9 cellular contexts compared by ENCODE assay signal in genomic region chr1:202618387-202619022, GRCh38.
DNase-seq lines count a peak whose midpoint lies in the region; ATAC-seq and TF ChIP-seq lines count a peak whose summit lies in the region.
"Had no signal": no experiment of that assay in that cellular context is flagged by ENCODE, and none has a peak within 500 bp of the region (broad histone marks: within the 10 kb centered on the region; RNA-seq: fewer than 3 reads in every experiment).

No MANE protein-coding gene starts in this region.

- H3K4me3 ChIP-seq in brain microvascular endothelial cell (ENCODE audit: low read depth, low read length) = no peak overlapping the region

- TF ChIP-seq CTCF in brain microvascular endothelial cell (IDR thresholded peaks at IDR 0.05; ENCODE audit: low read depth, low read length, missing control alignments) = no peak

- peak overlapping the region; percentile 9 for H3K27ac Mint-ChIP-seq in activated CD4-positive, alpha-beta T cell treated with anti-CD3 and anti-CD28 coated beads, Interleukin-2, amount 10 ng/mL, durations not matched to agents 7 days and 5 days

- H3K27me3 ChIP-seq in brain microvascular endothelial cell (replicated peaks) = no peaks in the 10 kb centered on the region

- peaks cover 20% of the 10 kb centered on the region for H3K4me1 Mint-ChIP-seq in activated CD4-positive, alpha-beta T cell treated with anti-CD3 and anti-CD28 coated beads, Interleukin-2, amount 10 ng/mL, durations not matched to agents 7 days and 5 days

- peak; percentile 53 for ATAC-seq in HG03175 (IDR thresholded peaks at IDR 0.05; ENCODE audit: unreplicated experiment)

- H3K36me3 Mint-ChIP-seq in activated CD4-positive, alpha-beta T cell treated with anti-CD3 and anti-CD28 coated beads, Interleukin-2, amount 10 ng/mL, durations not matched to agents 7 days and 5 days (ENCODE audit: low read depth) = no peaks in the 10 kb centered on the region

- H3K9me3 Mint-ChIP-seq in activated CD4-positive, alpha-beta T cell treated with anti-CD3 and anti-CD28 coated beads, Interleukin-2, amount 10 ng/mL, durations not matched to agents 7 days and 5 days = no peaks in the 10 kb centered on the region

- H3K27ac ChIP-seq in brain microvascular endothelial cell = no peak overlapping the region

- no peak overlapping the region for H3K4me3 Mint-ChIP-seq in activated CD4-positive, alpha-beta T cell treated with anti-CD3 and anti-CD28 coated beads, Interleukin-2, amount 10 ng/mL, durations not matched to agents 7 days and 5 days

- H3K36me3 ChIP-seq in brain microvascular endothelial cell (replicated peaks) = no peaks in the 10 kb centered on the region

- peaks cover 32% of the 10 kb centered on the region for H3K27me3 Mint-ChIP-seq in activated CD4-positive, alpha-beta T cell treated with anti-CD3 and anti-CD28 coated beads, Interleukin-2, amount 10 ng/mL, durations not matched to agents 7 days and 5 days

- CTCF ChIA-PET in activated CD4-positive, alpha-beta T cell treated with anti-CD3 and anti-CD28 coated beads, Interleukin-2, amount 10 ng/mL, durations not matched to agents 7 days and 5 days (lab: Charles Lee) = no interaction called here

- in situ Hi-C loops in brain microvascular endothelial cell (cut with HindIII; ENCODE audit: low pct_ligation_motif_present, low sequenced_read_pairs) = no loop called here

- no peak for DNase-seq in activated CD4-positive, alpha-beta T cell treated with anti-CD3 and anti-CD28 coated beads, Interleukin-2, amount 10 ng/mL, durations not matched to agents 7 days and 5 days
- DNase-seq in activated CD4-positive, alpha-beta T cell treated with anti-CD3 and anti-CD28 coated beads for 1 hour = no peak
- DNase-seq in brain microvascular endothelial cell (peak; percentile 59), smooth muscle cell of the brain vasculature (ENCODE audit: low read depth, low spot score) (peak; percentile 21), occipital lobe (lab: John Stamatoyannopoulos, UW) (no peak), GDM1 (lab: John Stamatoyannopoulos, UW) (no peak), NCI-H526 treated with DMSO at 0.1 percent for 48 hours (lab: John Stamatoyannopoulos, UW) (no peak)
- DNase-seq: NCI-H2081 had no signal

- POLR2A ChIA-PET in activated CD4-positive, alpha-beta T cell treated with anti-CD3 and anti-CD28 coated beads, Interleukin-2, amount 10 ng/mL, durations not matched to agents 7 days and 5 days (lab: Charles Lee) = no interaction called here

Comparison
In these comparisons a context has a peak if more than half of its experiments do, and no peak if none do; other contexts are left out.
1. DNase-seq: peak in brain microvascular endothelial cell (single experiment) and smooth muscle cell of the brain vasculature (single experiment); none in activated CD4-positive, alpha-beta T cell treated with anti-CD3 and anti-CD28 coated beads, Interleukin-2, amount 10 ng/mL, durations not matched to agents 7 days and 5 days (single experiment), activated CD4-positive, alpha-beta T cell treated with anti-CD3 and anti-CD28 coated beads for 1 hour (single experiment), occipital lobe (single experiment), GDM1 (single experiment) and NCI-H526 treated with DMSO at 0.1 percent for 48 hours (single experiment).